In genomic region chr11:125923012-125923579, GRCh38 we compare ENCODE assay signal across 8 cellular contexts. TPM values are rescaled to one million over a fixed set of nuclear protein-coding genes. Genes with fewer than 3 reads are reported as not detected.
A peak's percentile ranks its signal among the peaks of the same experiment; 100 is the strongest.
DNase-seq lines count a peak whose midpoint lies in the region; ATAC-seq and TF ChIP-seq lines count a peak whose summit lies in the region.

No MANE protein-coding gene starts in this region.

- H3K36me3 ChIP-seq in left lung: no peaks in the 10 kb centered on the region

- ATAC-seq in HG02623 (IDR thresholded peaks at IDR 0.05; ENCODE audit: unreplicated experiment): peak; percentile 55
- peak; percentile 97 for ATAC-seq in left lung
- ATAC-seq in GM18868 (IDR thresholded peaks at IDR 0.05; ENCODE audit: unreplicated experiment): no peak

- DNase-seq in Daoy (ENCODE audit: low read depth) (peak; percentile 71), NCI-H2171 treated with DMSO at 0.1 percent for 48 hours (lab: John Stamatoyannopoulos, UW) (peak; percentile 55), choroid plexus epithelial cell (ENCODE audit: low read depth) (peak; percentile 84), left lung (peak in 1 of 2 donors; percentile 53)
- DNase-seq in stimulated activated CD4-positive, alpha-beta T cell treated with anti-CD3 and anti-CD28 coated beads, TNF-alpha, amount 100 ng/mL, for 1 hour (ENCODE audit: low read depth in 3 of 3, low spot score in 1 of 3): peak in 2 of 3 donors; percentile 11 to 34

- H3K27ac ChIP-seq in left lung: no peak overlapping the region

- H3K4me1 ChIP-seq in left lung: no peaks in the 10 kb centered on the region

- TF ChIP-seq CTCF in WI38 (IDR thresholded peaks at IDR 0.05; ENCODE audit: low read depth, low read length) (peak; percentile 80), choroid plexus epithelial cell (conservative IDR thresholded peaks at IDR 0.05; ENCODE audit: low read depth, low read length) (peak; percentile 93), left lung (IDR thresholded peaks at IDR 0.05) (peak; percentile 58 to 73)

- H3K4me3 ChIP-seq in WI38 (ENCODE audit: low read depth, low read length) (no peak overlapping the region), choroid plexus epithelial cell (ENCODE audit: low read depth, low read length) (no peak overlapping the region), left lung (no peak overlapping the region)

- H3K9me3 ChIP-seq in left lung: no peaks in the 10 kb centered on the region

- intact Hi-C loops in left lung (cut with DNase I): no loop called here

- peaks cover 0 to 3% of the 10 kb centered on the region in 2 donors for H3K27me3 ChIP-seq in left lung

RNA-seq across cellular contexts. Expression of gene DDX25, which starts 18.8 kb away (rescaled TPM):
- total RNA-seq in Daoy (2014; rRNA removed; shearing (Covaris generic)): 0.74 and 2.3 TPM in 2 replicates
- under 1 TPM in 1 of 2 donors, not detected in 1; 0.47 TPM for total RNA-seq in left lung

RNA-seq across cellular contexts. Expression of gene PUS3, which starts 20.1 kb away (rescaled TPM):
- total RNA-seq in Daoy (2014; rRNA removed; shearing (Covaris generic)): 20.2 and 24.0 TPM in 2 replicates
- 10 to 100 TPM in 1 of 2 donors, 1 to 10 TPM in 1; 8.7 to 12.6 TPM for total RNA-seq in left lung

RNA-seq across cellular contexts. Expression of gene VSIG10L2, which starts 22.7 kb away (rescaled TPM):
- not detected in 2 replicates for total RNA-seq in Daoy (2014; rRNA removed; shearing (Covaris generic))
- total RNA-seq in left lung: under 1 TPM in 1 of 2 donors, not detected in 1; 0.21 TPM

RNA-seq across cellular contexts. Expression of gene HYLS1, which starts 35.6 kb away (rescaled TPM):
- 5.1 and 6.1 TPM in 2 replicates for total RNA-seq in Daoy (2014; rRNA removed; shearing (Covaris generic))
- 1 to 10 TPM; 3.4 to 4.9 TPM for total RNA-seq in left lung
